Comparison of ENCODE assay signal across 9 cellular contexts in the genomic region with DNA sequence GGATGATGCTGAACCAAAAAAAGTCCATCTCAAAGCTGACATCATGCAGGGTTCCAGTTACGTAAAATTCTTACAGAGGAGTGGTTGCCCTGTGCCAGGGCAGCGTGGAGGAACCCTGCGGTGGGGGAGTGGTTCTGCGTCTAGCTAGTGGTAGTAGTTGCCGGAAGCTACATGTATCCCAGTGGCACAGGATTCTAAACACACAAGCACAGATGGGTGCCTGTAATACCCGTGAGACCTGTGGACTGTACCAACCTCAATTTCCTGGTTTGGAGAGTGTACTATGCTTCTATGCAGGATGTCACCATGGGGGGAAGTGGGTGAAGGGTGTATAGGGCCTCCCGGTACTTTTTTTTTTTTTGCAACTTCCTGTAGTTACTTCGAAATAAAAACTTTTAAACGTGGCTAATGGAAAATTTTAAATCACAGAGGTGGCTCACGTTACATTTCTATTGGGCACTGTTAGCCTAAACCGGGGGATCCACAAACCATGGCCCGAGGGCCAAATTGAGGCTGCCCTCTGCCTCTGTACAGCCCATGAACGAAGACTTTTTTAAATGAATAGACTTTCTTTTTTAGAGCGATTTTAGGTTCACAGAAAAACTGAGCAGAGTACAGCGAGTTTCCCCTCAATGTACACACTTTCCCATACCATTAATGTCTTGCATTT. TPM values are rescaled to one million over a fixed set of nuclear protein-coding genes. Genes with fewer than 3 reads are reported as not detected.
A peak's percentile ranks its signal among the peaks of the same experiment; 100 is the strongest.
DNase-seq lines count a peak whose midpoint lies in the region; ATAC-seq and TF ChIP-seq lines count a peak whose summit lies in the region.
"Had no signal": no experiment of that assay in that cellular context is flagged by ENCODE, and none has a peak within 500 bp of the region (broad histone marks: within the 10 kb centered on the region; RNA-seq: fewer than 3 reads in every experiment).

No MANE protein-coding gene starts in this region.

- TF ChIP-seq CTCF in omental fat pad (IDR thresholded peaks at IDR 0.05): no peak

- H3K27me3 Mint-ChIP-seq in activated CD4-positive, alpha-beta T cell treated with anti-CD3 and anti-CD28 coated beads, Interleukin-2, amount 10 ng/mL, durations not matched to agents 7 days and 5 days: no peaks in the 10 kb centered on the region
- peaks cover 0 to 6% of the 10 kb centered on the region in 2 donors for H3K27me3 Mint-ChIP-seq in effector memory CD8-positive, alpha-beta T cell

- CTCF ChIA-PET in activated CD4-positive, alpha-beta T cell treated with anti-CD3 and anti-CD28 coated beads, Interleukin-2, amount 10 ng/mL, durations not matched to agents 7 days and 5 days (lab: Charles Lee): interaction anchor here (1.1 to 1.3 kb wide), 3 partner anchors 8 to 251 kb away, joined by 4 to 11 read pairs (median 5); no protein-coding TSS in a partner anchor

- H3K9me3 Mint-ChIP-seq in activated CD4-positive, alpha-beta T cell treated with anti-CD3 and anti-CD28 coated beads, Interleukin-2, amount 10 ng/mL, durations not matched to agents 7 days and 5 days: no peaks in the 10 kb centered on the region
- no peaks in the 10 kb centered on the region for H3K9me3 Mint-ChIP-seq in effector memory CD8-positive, alpha-beta T cell

- in situ Hi-C loops in KBM-7 (cut with MboI; ENCODE audit: low pct_unique_long_range_greater_than_20kb, low sequenced_read_pairs): no loop called here

- H3K4me1 Mint-ChIP-seq in activated CD4-positive, alpha-beta T cell treated with anti-CD3 and anti-CD28 coated beads, Interleukin-2, amount 10 ng/mL, durations not matched to agents 7 days and 5 days: peaks cover 56% of the 10 kb centered on the region
- H3K4me1 Mint-ChIP-seq in effector memory CD8-positive, alpha-beta T cell (ENCODE audit: low read depth in 2 of 2): peaks cover 23 to 30% of the 10 kb centered on the region in 2 donors

- H3K36me3 Mint-ChIP-seq in activated CD4-positive, alpha-beta T cell treated with anti-CD3 and anti-CD28 coated beads, Interleukin-2, amount 10 ng/mL, durations not matched to agents 7 days and 5 days (ENCODE audit: low read depth): no peaks in the 10 kb centered on the region
- peaks cover 11% of the 10 kb centered on the region for H3K36me3 Mint-ChIP-seq in effector memory CD8-positive, alpha-beta T cell (ENCODE audit: insufficient read depth)

- H3K27ac Mint-ChIP-seq in activated CD4-positive, alpha-beta T cell treated with anti-CD3 and anti-CD28 coated beads, Interleukin-2, amount 10 ng/mL, durations not matched to agents 7 days and 5 days: peak overlapping the region; percentile 98
- H3K27ac Mint-ChIP-seq in effector memory CD8-positive, alpha-beta T cell: peak overlapping the region; percentile 90 to 93

- H3K4me3 Mint-ChIP-seq in activated CD4-positive, alpha-beta T cell treated with anti-CD3 and anti-CD28 coated beads, Interleukin-2, amount 10 ng/mL, durations not matched to agents 7 days and 5 days: peak overlapping the region; percentile 55
- H3K4me3 Mint-ChIP-seq in effector memory CD8-positive, alpha-beta T cell: peak overlapping the region; percentile 72 to 77

- peak; percentile 96 for ATAC-seq in effector memory CD8-positive, alpha-beta T cell (replicated peaks)
- ATAC-seq in GM18870 (IDR thresholded peaks at IDR 0.05; ENCODE audit: unreplicated experiment) (no peak), GM21576 (IDR thresholded peaks at IDR 0.05; ENCODE audit: unreplicated experiment) (no peak), omental fat pad (ENCODE audit: low FRiP score) (no peak)

- DNase-seq in KBM-7 (peak; percentile 85), H4 (ENCODE audit: low spot score) (no peak), omental fat pad (ENCODE audit: low spot score) (no peak)
- DNase-seq in activated CD4-positive, alpha-beta T cell treated with anti-CD3 and anti-CD28 coated beads, Interleukin-2, amount 10 ng/mL, durations not matched to agents 7 days and 5 days: peak; percentile 90
- peak; percentile 75 to 81 (median 77) for DNase-seq in effector memory CD8-positive, alpha-beta T cell
- peak; percentile 28 to 60 for DNase-seq in stimulated activated CD8-positive, alpha-beta memory T cell treated with anti-CD3 and anti-CD28 coated beads, Interleukin-4, amount 100 ng/mL, for 1 hour (ENCODE audit: low read depth in 2 of 2, low spot score in 1 of 2)

- POLR2A ChIA-PET in activated CD4-positive, alpha-beta T cell treated with anti-CD3 and anti-CD28 coated beads, Interleukin-2, amount 10 ng/mL, durations not matched to agents 7 days and 5 days (lab: Charles Lee): no interaction called here

RNA-seq across cellular contexts. Expression of a gene that starts 38.5 kb away (rescaled TPM):
- 1 to 10 TPM in 1 of 2 experiments, under 1 TPM in 1; 0.74 to 1.2 TPM for total RNA-seq in activated CD4-positive, alpha-beta T cell treated with anti-CD3 and anti-CD28 coated beads, Interleukin-2, amount 10 ng/mL, durations not matched to agents 7 days and 5 days
- total RNA-seq in H4 (2014; rRNA removed; shearing (Covaris generic)): 26.3 and 26.6 TPM in 2 replicates
- 10 to 100 TPM; 46.1 to 97.9 (median 65.3) TPM for total RNA-seq in omental fat pad

RNA-seq across cellular contexts. Expression of a gene that starts 39.3 kb away (rescaled TPM):
- not detected for total RNA-seq in activated CD4-positive, alpha-beta T cell treated with anti-CD3 and anti-CD28 coated beads, Interleukin-2, amount 10 ng/mL, durations not matched to agents 7 days and 5 days
- total RNA-seq in H4 (2014; rRNA removed; shearing (Covaris generic)): 2.8 and 3.8 TPM in 2 replicates
- total RNA-seq in omental fat pad: 1 to 10 TPM; 3.5 to 8.8 (median 5.3) TPM
- total RNA-seq: T-helper 2 cell treated with Interferon-gamma antibody and Interleukin-4, amounts not matched to agents 100 ng/mL and 5 ng/mL, for 36 hours had no signal

Comparison
In these comparisons a context has a peak if more than half of its experiments do, and no peak if none do; other contexts are left out.
1. DNase-seq: peak in KBM-7 (single experiment), activated CD4-positive, alpha-beta T cell treated with anti-CD3 and anti-CD28 coated beads, Interleukin-2, amount 10 ng/mL, durations not matched to agents 7 days and 5 days (single experiment), effector memory CD8-positive, alpha-beta T cell (3 of 3) and stimulated activated CD8-positive, alpha-beta memory T cell treated with anti-CD3 and anti-CD28 coated beads, Interleukin-4, amount 100 ng/mL, for 1 hour (2 of 2); none in H4 (single experiment) and omental fat pad (single experiment).
2. RNA of a gene that starts 38.5 kb away (total RNA-seq): 46.1 to 97.9 TPM in omental fat pad and 26.3 to 26.6 TPM in H4; 0.74 to 1.2 TPM in activated CD4-positive, alpha-beta T cell treated with anti-CD3 and anti-CD28 coated beads, Interleukin-2, amount 10 ng/mL, durations not matched to agents 7 days and 5 days; every median in the first group is over 10 times any median in the second.